15 cellular contexts compared by ENCODE assay signal in the genomic region with DNA sequence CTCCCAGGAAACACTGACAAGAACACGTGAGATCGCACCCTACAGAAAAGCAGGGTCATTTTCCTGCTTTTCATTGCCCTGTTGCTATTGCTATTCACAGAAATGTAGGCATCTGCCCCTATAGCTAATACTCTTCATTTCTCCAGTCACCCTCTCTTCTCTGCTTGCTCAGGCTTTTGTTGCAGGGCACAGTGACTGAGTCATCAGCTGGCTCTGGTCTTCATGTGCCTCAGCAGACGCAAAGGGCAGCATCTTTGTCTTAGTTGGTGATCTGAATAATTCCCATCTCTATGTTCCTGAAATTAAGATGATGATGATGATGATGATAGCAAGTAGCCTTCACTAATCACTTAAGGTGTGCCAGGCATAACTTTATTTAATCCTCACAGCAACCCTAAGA.
DNase-seq lines count a peak whose midpoint lies in the region; ATAC-seq and TF ChIP-seq lines count a peak whose summit lies in the region.
"Had no signal": no experiment of that assay in that cellular context is flagged by ENCODE, and none has a peak within 500 bp of the region (broad histone marks: within the 10 kb centered on the region; RNA-seq: fewer than 3 reads in every experiment).

No MANE protein-coding gene starts in this region.

- no peaks in the 10 kb centered on the region for H3K9me2 ChIP-seq in GM23248 (ENCODE audit: insufficient read depth)

- H3K27ac ChIP-seq in GM23248, result no peak overlapping the region
- H3K27ac ChIP-seq in smooth muscle cell (ENCODE audit: low read depth), result no peak overlapping the region
- H3K27ac ChIP-seq: ovary had no signal

- no peak for TF ChIP-seq CTCF in smooth muscle cell (IDR thresholded peaks at IDR 0.05; ENCODE audit: borderline replicate concordance, insufficient read depth, poor library complexity, severe bottlenecking)

- H3K27me3 ChIP-seq in GM23248 (replicated peaks; ENCODE audit: insufficient read depth), result no peaks in the 10 kb centered on the region
- no peaks in the 10 kb centered on the region for H3K27me3 ChIP-seq in smooth muscle cell (ENCODE audit: low read depth)
- H3K27me3 ChIP-seq: ovary had no signal

- no peak overlapping the region for H3K9ac ChIP-seq in GM23248
- H3K9ac ChIP-seq in smooth muscle cell (ENCODE audit: low read depth), result no peak overlapping the region

- H3K9me3 ChIP-seq in GM23248 (ENCODE audit: low read depth) (no peaks in the 10 kb centered on the region), smooth muscle cell (replicated peaks; ENCODE audit: low read depth) (no peaks in the 10 kb centered on the region)
- H3K9me3 ChIP-seq: ovary had no signal

- no peaks in the 10 kb centered on the region for H4K20me1 ChIP-seq in GM23248 (ENCODE audit: insufficient read depth)
- no peaks in the 10 kb centered on the region for H4K20me1 ChIP-seq in smooth muscle cell (ENCODE audit: low read depth)

- ATAC-seq in SK-N-SH treated with all-trans-retinoic acid at 6 μM for 48 hours, result peak; percentile 73
- no peak for ATAC-seq in HG03457 (IDR thresholded peaks at IDR 0.05; ENCODE audit: unreplicated experiment)
- ATAC-seq: left ventricle myocardium superior, T-cell had no signal

- H3K4me3 ChIP-seq in GM23248 (no peak overlapping the region), smooth muscle cell (no peak overlapping the region)
- H3K4me3 ChIP-seq: ovary had no signal

- H3K4me2 ChIP-seq in GM23248 (ENCODE audit: unreplicated experiment), result no peak overlapping the region
- H3K4me2 ChIP-seq in smooth muscle cell, result peak overlapping the region; percentile 58

- H3K36me3 ChIP-seq in GM23248 (ENCODE audit: low read depth) (no peaks in the 10 kb centered on the region), smooth muscle cell (ENCODE audit: low read depth) (no peaks in the 10 kb centered on the region)
- H3K36me3 ChIP-seq: ovary had no signal

- no peaks in the 10 kb centered on the region for H3K79me2 ChIP-seq in GM23248 (ENCODE audit: insufficient read depth)
- H3K79me2 ChIP-seq in smooth muscle cell (ENCODE audit: low read depth), result no peaks in the 10 kb centered on the region

- H3F3A ChIP-seq in GM23248 (ENCODE audit: insufficient read depth) (peaks cover 7% of the 10 kb centered on the region; the same call in 1 of the 2 replicates), smooth muscle cell (ENCODE audit: low read depth) (no peaks in the 10 kb centered on the region)

- DNase-seq in GM23248, result peak; percentile 62
- peak; percentile 70 for DNase-seq in globus pallidus (ENCODE audit: low spot score)
- no peak for DNase-seq in smooth muscle cell (lab: John Stamatoyannopoulos, UW; ENCODE audit: unreplicated experiment)
- no peak for DNase-seq in retina
- DNase-seq in activated CD4-positive, alpha-beta T cell treated with anti-CD3 and anti-CD28 coated beads for 1 hour, result no peak
- DNase-seq: activated naive CD4-positive, alpha-beta T cell treated with anti-CD3 and anti-CD28 coated beads, Interleukin-2, amount 10 ng/mL, durations not matched to agents 7 days and 5 days; activated T-cell treated with anti-CD3 and anti-CD28 coated beads for 4 hours; dermis blood vessel endothelial cell; left ventricle myocardium superior; NCI-H446 treated with DMSO at 0.1 percent for 48 hours; ovary; stimulated activated CD8-positive, alpha-beta memory T cell treated with anti-CD3 and anti-CD28 coated beads, Interleukin-4, amount 100 ng/mL, for 48 hours; T-cell had no signal

- H3K4me1 ChIP-seq in GM23248 (ENCODE audit: insufficient read depth) (peaks cover 10% of the 10 kb centered on the region), smooth muscle cell (ENCODE audit: low read depth) (peaks cover 9% of the 10 kb centered on the region)

- in situ Hi-C loops in GM23248 (cut with MboI), result no loop called here

- H2AFZ ChIP-seq in GM23248 (no peak overlapping the region), smooth muscle cell (ENCODE audit: low read depth) (no peak overlapping the region)

- WGBS in GM23248 (ENCODE audit: low coverage in 1 of 2, low lambda C conversion rate in 2 of 2, missing lambda C conversion rate in 2 of 2), 2 experiments, result 39 to 45% methylated on average over 3 of the region's 3 CpGs
- 49% methylated on average over 3 of the region's 3 CpGs for WGBS in smooth muscle cell (ENCODE audit: low lambda C conversion rate)

TF ChIP-seq in SK-N-SH treated with all-trans-retinoic acid at 6 μM for 48 hours, 23 proteins besides CTCF, POLR2A, EP300 and RAD21:
- TF ChIP-seq ISL1 (CRISPR knock-in tag; IDR thresholded peaks at IDR 0.05), result no peak
- TF ChIP-seq ESRRG (CRISPR knock-in tag; IDR thresholded peaks at IDR 0.05), result no peak
- TF ChIP-seq CSDC2 (CRISPR knock-in tag; IDR thresholded peaks at IDR 0.05), result no peak
- no peak for TF ChIP-seq TCF4 (CRISPR knock-in tag; IDR thresholded peaks at IDR 0.05; ENCODE audit: borderline replicate concordance)

Comparison
In these comparisons a context has a peak if more than half of its experiments do, and no peak if none do; other contexts are left out.
1. DNase-seq: peak in GM23248 (single experiment) and globus pallidus (single experiment); none in smooth muscle cell (single experiment), retina (single experiment) and activated CD4-positive, alpha-beta T cell treated with anti-CD3 and anti-CD28 coated beads for 1 hour (single experiment).